ENCODE assay signal across 1 cellular context in the genomic region with DNA sequence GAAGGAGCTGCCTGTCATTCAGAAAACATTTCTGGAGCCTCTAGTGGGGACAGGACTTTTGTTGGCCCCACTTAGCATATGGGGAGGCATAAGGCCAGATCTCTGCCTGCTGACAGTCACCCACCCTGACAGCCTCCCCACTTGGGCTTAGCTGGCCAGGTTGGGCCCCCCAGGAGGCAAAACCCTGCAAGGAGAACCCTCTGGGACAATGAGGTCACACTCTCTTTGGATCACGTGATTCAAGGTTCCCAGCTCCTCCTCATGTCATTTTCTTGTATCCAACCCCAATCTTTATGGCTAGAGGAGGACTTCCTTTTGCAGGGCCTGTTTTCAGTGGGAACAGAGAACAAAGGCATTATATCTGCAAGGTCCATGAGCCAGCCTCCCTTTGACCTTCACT.
TF ChIP-seq lines count a peak whose summit lies in the region.

No MANE protein-coding gene starts in this region.

TF ChIP-seq in HepG2, 621 proteins besides CTCF, POLR2A, EP300 and RAD21 (continued from another document):
- TF ChIP-seq, protein P1, sequence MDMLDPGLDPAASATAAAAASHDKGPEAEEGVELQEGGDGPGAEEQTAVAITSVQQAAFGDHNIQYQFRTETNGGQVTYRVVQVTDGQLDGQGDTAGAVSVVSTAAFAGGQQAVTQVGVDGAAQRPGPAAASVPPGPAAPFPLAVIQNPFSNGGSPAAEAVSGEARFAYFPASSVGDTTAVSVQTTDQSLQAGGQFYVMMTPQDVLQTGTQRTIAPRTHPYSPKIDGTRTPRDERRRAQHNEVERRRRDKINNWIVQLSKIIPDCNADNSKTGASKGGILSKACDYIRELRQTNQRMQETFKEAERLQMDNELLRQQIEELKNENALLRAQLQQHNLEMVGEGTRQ (IDR thresholded peaks at IDR 0.05; ENCODE audit: low read depth, low read length), result 0 out of 2 replicates have a peak, but pooled peaks have one; percentile 17
- TF ChIP-seq, protein P1 (CRISPR knock-in tag; IDR thresholded peaks at IDR 0.05; ENCODE audit: borderline replicate concordance), result no peak
- TF ChIP-seq WIZ (CRISPR knock-in tag; IDR thresholded peaks at IDR 0.05), result no peak
- no peak for TF ChIP-seq KDM5B (CRISPR knock-in tag; IDR thresholded peaks at IDR 0.05; ENCODE audit: borderline replicate concordance)
